30 cellular contexts compared by ENCODE assay signal in genomic region chr17:49239963-49240362, GRCh38. TPM values are rescaled to one million over a fixed set of nuclear protein-coding genes. Genes with fewer than 3 reads are reported as not detected.
"Had no signal": no experiment of that assay in that cellular context is flagged by ENCODE, and none has a peak within 500 bp of the region (broad histone marks: within the 10 kb centered on the region; RNA-seq: fewer than 3 reads in every experiment).

No MANE protein-coding gene starts in this region.

- H3K4me1 ChIP-seq: ascending aorta, foreskin keratinocyte, gastrocnemius medialis, heart left ventricle had no signal

- H3K27ac ChIP-seq: ascending aorta, esophagus muscularis mucosa, foreskin keratinocyte, gastrocnemius medialis, heart left ventricle had no signal

- DNase-seq: activated CD4-positive, alpha-beta memory T cell treated with anti-CD3 and anti-CD28 coated beads for 36 hours; activated CD4-positive, alpha-beta T cell treated with anti-CD3 and anti-CD28 coated beads for 36 hours; activated CD4-positive, alpha-beta T cell treated with anti-CD3 and anti-CD28 coated beads, Interleukin-2, amount 10 ng/mL, durations not matched to agents 24 days and 14 days; activated CD4-positive, CD25-positive, alpha-beta regulatory T cell; activated CD4-positive, CD25-positive, alpha-beta regulatory T cell treated with anti-CD3 and anti-CD28 coated beads, Interleukin-2, amount 50 U/mL, for 72 hours; activated CD8-positive, alpha-beta memory T cell treated with anti-CD3 and anti-CD28 coated beads, Interleukin-2, amount 10 ng/mL, durations not matched to agents 7 days and 5 days; activated CD8-positive, alpha-beta memory T cell treated with anti-CD3 and anti-CD28 coated beads, Interleukin-2, amount 50 U/mL, for 4 hours; activated CD8-positive, alpha-beta T cell treated with anti-CD3 and anti-CD28 coated beads, Interleukin-2, amount 10 ng/mL, durations not matched to agents 7 days and 5 days; activated gamma-delta T cell; activated naive CD4-positive, alpha-beta T cell; activated naive CD4-positive, alpha-beta T cell treated with anti-CD3 and anti-CD28 coated beads, Interleukin-2, amount 10 ng/mL, durations not matched to agents 7 days and 5 days; activated naive CD8-positive, alpha-beta T cell treated with anti-CD3 and anti-CD28 coated beads, Interleukin-2, amount 10 ng/mL, durations not matched to agents 7 days and 5 days; activated T-cell treated with anti-CD3 and anti-CD28 coated beads, Interleukin-2, amount 50 U/mL, for 1 hour; activated T-cell treated with anti-CD3 and anti-CD28 coated beads, Interleukin-2, amount 50 U/mL, for 48 hours; cortex of kidney; dermis blood vessel endothelial cell; effector CD4-positive, alpha-beta T cell; effector memory CD8-positive, alpha-beta T cell; foreskin keratinocyte; gastrocnemius medialis; glutamatergic neuron; heart left ventricle; T-helper 1 cell; T-helper 17 cell had no signal

- H3K4me3 ChIP-seq: ascending aorta, esophagus muscularis mucosa, gastrocnemius medialis, heart left ventricle had no signal

- ATAC-seq: activated CD4-positive, alpha-beta T cell treated with anti-CD3 and anti-CD28 coated beads for 36 hours; activated CD8-positive, alpha-beta memory T cell treated with anti-CD3 and anti-CD28 coated beads, Interleukin-2, amount 10 ng/mL, durations not matched to agents 7 days and 5 days; activated CD8-positive, alpha-beta T cell treated with anti-CD3 and anti-CD28 coated beads, Interleukin-2, amount 10 ng/mL, durations not matched to agents 7 days and 5 days; activated naive CD4-positive, alpha-beta T cell treated with anti-CD3 and anti-CD28 coated beads, Interleukin-2, amount 50 U/mL, for 72 hours; effector memory CD8-positive, alpha-beta T cell; foreskin keratinocyte; gastrocnemius medialis; heart left ventricle; T-helper 17 cell had no signal

- H3K36me3 ChIP-seq: ascending aorta, esophagus muscularis mucosa, gastrocnemius medialis, heart left ventricle had no signal

- H3K9me3 ChIP-seq: ascending aorta, esophagus muscularis mucosa, gastrocnemius medialis, heart left ventricle had no signal

- H3K27me3 ChIP-seq: ascending aorta, esophagus muscularis mucosa, gastrocnemius medialis, heart left ventricle had no signal

RNA-seq across cellular contexts. Expression of gene PHOSPHO1, which starts 9.4 kb away (rescaled TPM):
- total RNA-seq: activated CD4-positive, alpha-beta memory T cell treated with anti-CD3 and anti-CD28 coated beads for 36 hours; activated CD4-positive, alpha-beta T cell treated with anti-CD3 and anti-CD28 coated beads for 36 hours; activated CD4-positive, alpha-beta T cell treated with anti-CD3 and anti-CD28 coated beads, Interleukin-2, amount 10 ng/mL, durations not matched to agents 24 days and 14 days; activated CD8-positive, alpha-beta memory T cell treated with anti-CD3 and anti-CD28 coated beads for 36 hours; activated CD8-positive, alpha-beta memory T cell treated with anti-CD3 and anti-CD28 coated beads, Interleukin-2, amount 10 ng/mL, durations not matched to agents 7 days and 5 days; activated CD8-positive, alpha-beta T cell treated with anti-CD3 and anti-CD28 coated beads, Interleukin-2, amount 10 ng/mL, durations not matched to agents 7 days and 5 days; activated naive CD4-positive, alpha-beta T cell treated with anti-CD3 and anti-CD28 coated beads, Interleukin-2, amount 50 U/mL, for 72 hours; activated naive CD8-positive, alpha-beta T cell treated with anti-CD3 and anti-CD28 coated beads, Interleukin-2, amount 10 ng/mL, durations not matched to agents 7 days and 5 days; ascending aorta; bronchial epithelial cell; chondrocyte; dermis blood vessel endothelial cell; T-helper 17 cell had no signal

RNA-seq across cellular contexts. Expression of gene ABI3, which starts 29.5 kb away (rescaled TPM):
- total RNA-seq: bronchial epithelial cell, chondrocyte, foreskin keratinocyte had no signal

RNA-seq across cellular contexts. Expression of gene GNGT2, which starts 29.6 kb away (rescaled TPM):
- total RNA-seq: ascending aorta, bronchial epithelial cell, chondrocyte, foreskin keratinocyte, gastrocnemius medialis had no signal
